ENCODE assay signal across 2 cellular contexts in the genomic region with DNA sequence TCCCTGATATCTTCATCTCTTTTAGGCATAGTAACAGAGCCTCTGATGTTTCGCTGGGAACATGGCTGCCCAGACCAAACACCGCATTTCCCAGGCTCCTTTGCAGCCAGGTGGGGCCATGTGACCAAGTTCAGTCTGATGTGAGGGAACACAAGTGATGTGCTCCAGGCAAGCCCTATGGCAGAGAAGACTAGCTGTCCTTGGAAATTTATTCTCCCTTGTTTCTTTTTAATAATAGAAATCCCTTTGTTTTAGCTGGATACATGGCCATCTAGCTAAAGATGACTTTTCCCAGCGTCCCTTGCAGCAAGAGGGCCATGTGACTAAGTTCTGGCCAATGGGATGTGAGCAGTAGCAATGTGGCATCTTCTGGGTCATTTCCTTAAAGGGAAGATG.
A peak's percentile ranks its signal among the peaks of the same experiment; 100 is the strongest.
TF ChIP-seq lines count a peak whose summit lies in the region.

No MANE protein-coding gene starts in this region.

TF ChIP-seq in HEK293, 187 proteins besides CTCF, POLR2A, EP300 and RAD21:
- no peak for TF ChIP-seq ZNF664 (tag by site-specific recombination; IDR thresholded peaks at IDR 0.05)
- no peak for TF ChIP-seq ZNF626 (tag by site-specific recombination; IDR thresholded peaks at IDR 0.05)
- no peak for TF ChIP-seq ZNF600 (tag by site-specific recombination; IDR thresholded peaks at IDR 0.05)
- peak; percentile 98 for TF ChIP-seq ZNF510 (tag by site-specific recombination; IDR thresholded peaks at IDR 0.05; ENCODE audit: insufficient replicate concordance)
- no peak for TF ChIP-seq ZNF473 (tag by site-specific recombination; IDR thresholded peaks at IDR 0.05)

TF ChIP-seq in GM12878, 131 proteins besides CTCF, POLR2A, EP300 and RAD21:
- no peak for TF ChIP-seq SMAD1 (IDR thresholded peaks at IDR 0.05; ENCODE audit: low read depth, partially characterized antibody)
- no peak for TF ChIP-seq CBX5 (IDR thresholded peaks at IDR 0.05; ENCODE audit: low read depth)
- TF ChIP-seq, protein P1, sequence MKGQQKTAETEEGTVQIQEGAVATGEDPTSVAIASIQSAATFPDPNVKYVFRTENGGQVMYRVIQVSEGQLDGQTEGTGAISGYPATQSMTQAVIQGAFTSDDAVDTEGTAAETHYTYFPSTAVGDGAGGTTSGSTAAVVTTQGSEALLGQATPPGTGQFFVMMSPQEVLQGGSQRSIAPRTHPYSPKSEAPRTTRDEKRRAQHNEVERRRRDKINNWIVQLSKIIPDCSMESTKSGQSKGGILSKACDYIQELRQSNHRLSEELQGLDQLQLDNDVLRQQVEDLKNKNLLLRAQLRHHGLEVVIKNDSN (IDR thresholded peaks at IDR 0.05; ENCODE audit: borderline replicate concordance, extremely low read length, insufficient read depth, low read depth, low read length) = peak; percentile 30
TF ChIP-seq in GM12878: peak in this region for 1.
